In the genomic region with DNA sequence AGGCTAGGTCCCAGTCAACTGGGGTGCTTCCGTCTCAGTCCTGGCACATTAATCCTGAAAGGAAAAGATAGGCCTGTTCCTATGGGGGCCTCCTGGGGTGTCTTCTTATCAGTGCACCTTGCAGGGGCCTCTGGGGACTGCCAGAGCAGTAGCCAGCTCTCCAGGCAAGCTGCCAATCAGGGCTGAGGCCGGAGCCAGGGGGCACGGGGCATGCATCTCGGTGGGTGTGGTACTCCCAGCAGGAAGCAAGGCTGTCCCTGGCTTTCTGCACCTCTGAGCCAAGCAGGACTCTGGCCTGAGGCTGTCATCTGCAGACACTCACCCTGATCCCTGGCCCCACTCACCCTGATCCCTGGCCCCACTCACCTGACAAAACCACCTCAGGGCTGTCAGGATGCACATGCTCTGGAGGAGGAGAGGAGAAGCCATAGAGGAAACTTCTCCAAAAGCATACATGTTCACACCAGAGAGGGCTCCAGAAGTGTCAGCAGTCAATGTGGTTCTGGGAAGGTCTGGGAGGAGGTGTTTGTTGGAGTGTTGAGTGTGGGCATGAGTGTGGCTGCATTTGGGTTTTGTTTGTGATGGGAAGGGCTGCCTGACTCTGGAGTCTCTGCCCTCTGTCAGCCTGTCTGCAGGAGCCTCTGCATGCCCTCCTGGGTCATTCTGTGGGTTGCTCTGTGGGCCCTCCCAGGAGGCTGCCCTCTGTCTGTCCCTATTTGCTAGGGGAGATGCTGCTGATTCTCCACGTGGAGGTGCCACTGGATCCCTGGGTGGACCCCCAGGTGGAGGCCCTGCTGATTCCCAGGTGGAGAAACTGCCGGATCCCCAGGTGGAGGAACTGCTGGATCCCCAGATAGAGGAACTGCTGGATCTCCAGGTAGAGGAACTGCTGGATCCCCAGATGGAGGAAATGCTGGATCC, we compare ENCODE assay signal across 1 cellular context.
TF ChIP-seq lines count a peak whose summit lies in the region.

No MANE protein-coding gene starts in this region.

TF ChIP-seq in SK-N-SH, 30 proteins besides CTCF, POLR2A, EP300 and RAD21 (continued from another document):
- no peak for TF ChIP-seq ZBTB33 (IDR thresholded peaks at IDR 0.05; ENCODE audit: borderline replicate concordance, low read depth)
- peak; percentile 51; the same call in 1 of the 2 replicates for TF ChIP-seq GATA2 (CRISPR knock-in tag; IDR thresholded peaks at IDR 0.05)
- TF ChIP-seq PBX3 (IDR thresholded peaks at IDR 0.05), result no peak
- no peak for TF ChIP-seq GABPA (IDR thresholded peaks at IDR 0.05; ENCODE audit: low read depth)
- no peak for TF ChIP-seq TCF12 (IDR thresholded peaks at IDR 0.05)
- no peak for TF ChIP-seq JUND (IDR thresholded peaks at IDR 0.05)
- TF ChIP-seq SMC3 (IDR thresholded peaks at IDR 0.05; ENCODE audit: low read depth, low read length), result no peak
- no peak for TF ChIP-seq MEF2A (IDR thresholded peaks at IDR 0.05; ENCODE audit: borderline replicate concordance, low read depth)
- TF ChIP-seq ELF1 (IDR thresholded peaks at IDR 0.05), result no peak
- TF ChIP-seq MXI1 (IDR thresholded peaks at IDR 0.05; ENCODE audit: low read depth, low read length), result peak; percentile 29; the same call in 1 of the 2 replicates
TF ChIP-seq in SK-N-SH: peak in this region for 3.
